ENCODE assay signal across 33 cellular contexts in the genomic region with DNA sequence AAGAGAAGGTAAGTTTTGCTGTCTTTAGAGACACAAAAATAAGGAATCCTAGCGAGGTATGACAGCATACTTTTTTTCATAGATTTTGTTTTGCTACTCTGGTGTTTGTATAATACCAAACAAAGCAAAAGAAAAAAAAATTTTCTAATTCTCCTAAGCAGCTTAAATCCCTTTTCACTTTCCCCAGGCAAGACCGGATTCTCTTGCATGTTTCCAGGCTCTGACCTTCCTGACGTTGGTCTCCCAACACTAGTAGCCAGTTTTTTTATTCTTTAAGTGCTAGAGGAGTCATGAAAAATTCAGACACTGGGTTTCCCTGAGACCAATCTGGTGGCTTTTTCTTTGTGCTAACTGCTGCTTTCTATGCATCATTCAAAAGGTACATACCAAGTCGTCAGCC.
"Had no signal": no experiment of that assay in that cellular context is flagged by ENCODE, and none has a peak within 500 bp of the region (broad histone marks: within the 10 kb centered on the region; RNA-seq: fewer than 3 reads in every experiment).

No MANE protein-coding gene starts in this region.

- H3K4me3 ChIP-seq: ovary, psoas muscle, right lobe of liver, skin epidermis, smooth muscle cell, spleen, suprapubic skin, testis, tibial artery, transverse colon, upper lobe of right lung, uterus had no signal

- H3K4me2 ChIP-seq: smooth muscle cell had no signal

- H3K27me3 ChIP-seq: ovary, right lobe of liver, testis, uterus had no signal

- H2AFZ ChIP-seq: parathyroid adenoma had no signal

- DNase-seq: naive B cell; naive thymus-derived CD8-positive, alpha-beta T cell; nephron progenitor cell; occipital lobe; ovary; posterior cingulate gyrus; psoas muscle; right cardiac atrium; right lobe of liver; spleen; stimulated activated CD4-positive, alpha-beta T cell treated with anti-CD3 and anti-CD28 coated beads, Interleukin-12 subunit alpha, Interleukin-12 subunit beta, amount 100 ng/mL, for 4 hours; stimulated activated CD4-positive, alpha-beta T cell treated with anti-CD3 and anti-CD28 coated beads, Interleukin-1b, Interleukin-23, amount 100 ng/mL, for 48 hours; stimulated activated CD4-positive, alpha-beta T cell treated with anti-CD3 and anti-CD28 coated beads, Interleukin-4, amount 100 ng/mL, for 1 hour; stimulated activated CD4-positive, alpha-beta T cell treated with anti-CD3 and anti-CD28 coated beads, Interleukin-4, amount 100 ng/mL, for 4 hours; stimulated activated CD8-positive, alpha-beta memory T cell treated with anti-CD3 and anti-CD28 coated beads, Interleukin-4, amount 100 ng/mL, for 48 hours; stimulated activated naive CD4-positive, alpha-beta T cell; stimulated activated naive CD8-positive, alpha-beta T cell treated with anti-CD3 and anti-CD28 coated beads, Interleukin-15, amount 100 ng/mL, for 72 hours; stimulated activated naive CD8-positive, alpha-beta T cell treated with anti-CD3 and anti-CD28 coated beads, Interleukin-15, Interleukin-2, amounts not matched to agents 100 U/mL and 50 U/mL, for 24 hours; substantia nigra; testis; tibial artery; transverse colon; upper lobe of right lung; uterus had no signal

- H3K36me3 ChIP-seq: ovary, right lobe of liver, spleen, suprapubic skin, tibial artery, transverse colon, upper lobe of right lung, uterus had no signal

- H3K36me3 Mint-ChIP-seq: naive B cell; naive thymus-derived CD8-positive, alpha-beta T cell; natural killer cell treated with Interleukin-12 subunit alpha and Interleukin-12 subunit beta and Interleukin-15 and Interleukin-18, amount 100 ng/mL, for 72 hours; stimulated activated memory B cell treated with anti-CD40 and anti-IgM and Interleukin-4, amounts not matched to agents 10 μg/mL and 1 μg/mL and 100 μg/mL, for 72 hours; type B pancreatic cell had no signal

- H3K9me3 ChIP-seq: ovary, psoas muscle, right lobe of liver, spleen, suprapubic skin, testis, tibial artery, transverse colon, upper lobe of right lung, uterus had no signal

- H3K27ac ChIP-seq: ovary, parathyroid adenoma, psoas muscle, right lobe of liver, skin epidermis, spleen, suprapubic skin, testis, tibial artery, transverse colon, upper lobe of right lung, uterus had no signal

- H3K9ac ChIP-seq: parathyroid adenoma had no signal

- ATAC-seq: naive thymus-derived CD8-positive, alpha-beta T cell; natural killer cell treated with Interleukin-12 subunit alpha and Interleukin-12 subunit beta and Interleukin-15 and Interleukin-18, amount 100 ng/mL, for 72 hours; psoas muscle; right cardiac atrium; right lobe of liver; stimulated activated memory B cell treated with anti-CD40 and anti-IgM and Interleukin-4, amounts not matched to agents 10 μg/mL and 1 μg/mL and 100 μg/mL, for 72 hours; stimulated activated naive CD8-positive, alpha-beta T cell treated with anti-CD3 and anti-CD28 coated beads, Interleukin-15, amount 100 ng/mL, for 72 hours; stimulated activated naive CD8-positive, alpha-beta T cell treated with anti-CD3 and anti-CD28 coated beads, Interleukin-15, Interleukin-2, amounts not matched to agents 100 U/mL and 50 U/mL, for 24 hours; upper lobe of right lung had no signal

- H3K9me3 Mint-ChIP-seq: naive B cell; naive thymus-derived CD8-positive, alpha-beta T cell; natural killer cell treated with Interleukin-12 subunit alpha and Interleukin-12 subunit beta and Interleukin-15 and Interleukin-18, amount 100 ng/mL, for 72 hours; nephron progenitor cell; neural crest cell; stimulated activated memory B cell treated with anti-CD40 and anti-IgM and Interleukin-4, amounts not matched to agents 10 μg/mL and 1 μg/mL and 100 μg/mL, for 72 hours; stimulated activated naive CD8-positive, alpha-beta T cell treated with anti-CD3 and anti-CD28 coated beads, Interleukin-15, amount 100 ng/mL, for 72 hours; type B pancreatic cell had no signal

- H3K4me1 Mint-ChIP-seq: naive B cell; stimulated activated memory B cell treated with anti-CD40 and anti-IgM and Interleukin-4, amounts not matched to agents 10 μg/mL and 1 μg/mL and 100 μg/mL, for 72 hours; stimulated activated naive CD8-positive, alpha-beta T cell treated with anti-CD3 and anti-CD28 coated beads, Interleukin-15, amount 100 ng/mL, for 72 hours had no signal

- H3K27ac Mint-ChIP-seq: naive B cell; naive thymus-derived CD8-positive, alpha-beta T cell; natural killer cell treated with Interleukin-12 subunit alpha and Interleukin-12 subunit beta and Interleukin-15 and Interleukin-18, amount 100 ng/mL, for 72 hours; nephron progenitor cell; progenitor cell of endocrine pancreas; stimulated activated memory B cell treated with anti-CD40 and anti-IgM and Interleukin-4, amounts not matched to agents 10 μg/mL and 1 μg/mL and 100 μg/mL, for 72 hours; stimulated activated naive CD8-positive, alpha-beta T cell treated with anti-CD3 and anti-CD28 coated beads, Interleukin-15, amount 100 ng/mL, for 72 hours; type B pancreatic cell had no signal

- H3K4me1 ChIP-seq: parathyroid adenoma, psoas muscle, right lobe of liver, spleen, suprapubic skin, testis, tibial artery, transverse colon, upper lobe of right lung, uterus had no signal

- H3K79me2 ChIP-seq: parathyroid adenoma had no signal

- H3K4me3 Mint-ChIP-seq: naive B cell; naive thymus-derived CD8-positive, alpha-beta T cell; natural killer cell treated with Interleukin-12 subunit alpha and Interleukin-12 subunit beta and Interleukin-15 and Interleukin-18, amount 100 ng/mL, for 72 hours; nephron progenitor cell; neural crest cell; stimulated activated memory B cell treated with anti-CD40 and anti-IgM and Interleukin-4, amounts not matched to agents 10 μg/mL and 1 μg/mL and 100 μg/mL, for 72 hours; stimulated activated naive CD8-positive, alpha-beta T cell treated with anti-CD3 and anti-CD28 coated beads, Interleukin-15, amount 100 ng/mL, for 72 hours; type B pancreatic cell had no signal
